ENCODE assay signal across 24 cellular contexts in the genomic region with DNA sequence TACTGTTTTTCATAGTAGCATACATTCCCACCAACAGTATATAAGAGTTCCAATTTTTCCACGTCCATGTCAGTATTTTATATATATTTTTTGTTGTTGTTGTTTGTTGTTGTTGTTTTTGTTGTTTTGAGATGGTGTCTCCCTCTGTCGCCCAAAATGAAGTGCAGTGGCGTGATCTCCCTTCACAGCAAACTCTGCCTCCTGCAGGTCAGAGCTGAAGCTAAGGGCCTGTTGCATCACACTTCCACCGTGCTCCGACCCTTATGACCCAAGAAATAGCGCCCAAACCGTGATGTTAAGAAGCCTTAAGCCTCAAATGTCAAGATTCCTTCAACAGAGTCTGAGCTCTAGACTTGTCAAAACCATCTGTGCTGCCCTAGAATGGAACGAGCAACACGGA.
"Had no signal": no experiment of that assay in that cellular context is flagged by ENCODE, and none has a peak within 500 bp of the region (broad histone marks: within the 10 kb centered on the region; RNA-seq: fewer than 3 reads in every experiment).

No MANE protein-coding gene starts in this region.

- DNase-seq: activated CD4-positive, alpha-beta memory T cell treated with anti-CD3 and anti-CD28 coated beads for 36 hours; activated CD4-positive, alpha-beta T cell treated with anti-CD3 and anti-CD28 coated beads for 48 hours; activated naive CD4-positive, alpha-beta T cell treated with Interleukin-2 at 50 U/mL for 16 hours; activated naive CD8-positive, alpha-beta T cell treated with anti-CD3 and anti-CD28 coated beads, Interleukin-2, amount 10 ng/mL, durations not matched to agents 7 days and 5 days; activated T-cell treated with anti-CD3 and anti-CD28 coated beads, Interleukin-2, amount 50 U/mL, for 48 hours; amniotic stem cell; dorsolateral prefrontal cortex; effector memory CD8-positive, alpha-beta T cell; glutamatergic neuron; immature natural killer cell; left lung; naive thymus-derived CD8-positive, alpha-beta T cell; stimulated activated CD4-positive, alpha-beta T cell treated with anti-CD3 and anti-CD28 coated beads, Interleukin-2, amount 100 ng/mL, for 48 hours; stimulated activated CD8-positive, alpha-beta memory T cell treated with anti-CD3 and anti-CD28 coated beads, Interleukin-4, amount 100 ng/mL, for 48 hours; stimulated activated naive CD4-positive, alpha-beta T cell; testis had no signal

- H3K4me1 Mint-ChIP-seq: activated naive CD8-positive, alpha-beta T cell treated with anti-CD3 and anti-CD28 coated beads, Interleukin-2, amount 10 ng/mL, durations not matched to agents 7 days and 5 days; central memory CD8-positive, alpha-beta T cell; immature natural killer cell; naive thymus-derived CD8-positive, alpha-beta T cell had no signal

- H3K36me3 ChIP-seq: esophagus muscularis mucosa, left lung, vagina had no signal

- H3K4me3 ChIP-seq: breast epithelium, dorsolateral prefrontal cortex, esophagus muscularis mucosa, hepatocyte, left lung, lung, testis, vagina had no signal

- H3K4me2 ChIP-seq: hepatocyte had no signal

- ATAC-seq: effector memory CD8-positive, alpha-beta T cell; left lung; naive thymus-derived CD8-positive, alpha-beta T cell had no signal

- H3K79me2 ChIP-seq: hepatocyte had no signal

- H3K4me3 Mint-ChIP-seq: activated CD4-positive, alpha-beta memory T cell treated with anti-CD3 and anti-CD28 coated beads for 36 hours; activated naive CD8-positive, alpha-beta T cell treated with anti-CD3 and anti-CD28 coated beads, Interleukin-2, amount 10 ng/mL, durations not matched to agents 7 days and 5 days; central memory CD8-positive, alpha-beta T cell; effector memory CD8-positive, alpha-beta T cell; immature natural killer cell; naive thymus-derived CD8-positive, alpha-beta T cell; type B pancreatic cell had no signal

- H3K27ac Mint-ChIP-seq: activated CD4-positive, alpha-beta memory T cell treated with anti-CD3 and anti-CD28 coated beads for 36 hours; activated naive CD8-positive, alpha-beta T cell treated with anti-CD3 and anti-CD28 coated beads, Interleukin-2, amount 10 ng/mL, durations not matched to agents 7 days and 5 days; effector memory CD8-positive, alpha-beta T cell; immature natural killer cell; naive thymus-derived CD8-positive, alpha-beta T cell; progenitor cell of endocrine pancreas; type B pancreatic cell had no signal

- H3K4me1 ChIP-seq: breast epithelium, esophagus muscularis mucosa, left lung, testis, vagina had no signal

- H2AFZ ChIP-seq: hepatocyte had no signal

- H3K27me3 ChIP-seq: breast epithelium, esophagus muscularis mucosa, hepatocyte, left lung, testis, vagina had no signal

- H3K27ac ChIP-seq: breast epithelium, dorsolateral prefrontal cortex, esophagus muscularis mucosa, hepatocyte, left lung, testis, vagina had no signal

- H3K9me3 Mint-ChIP-seq: activated CD4-positive, alpha-beta memory T cell treated with anti-CD3 and anti-CD28 coated beads for 36 hours; activated naive CD8-positive, alpha-beta T cell treated with anti-CD3 and anti-CD28 coated beads, Interleukin-2, amount 10 ng/mL, durations not matched to agents 7 days and 5 days; naive thymus-derived CD8-positive, alpha-beta T cell; type B pancreatic cell had no signal

- H3K9me3 ChIP-seq: breast epithelium, esophagus muscularis mucosa, left lung, testis, vagina had no signal

- H3K27me3 Mint-ChIP-seq: activated CD4-positive, alpha-beta memory T cell treated with anti-CD3 and anti-CD28 coated beads for 36 hours; central memory CD8-positive, alpha-beta T cell; effector memory CD8-positive, alpha-beta T cell; progenitor cell of endocrine pancreas; type B pancreatic cell had no signal

- H3K36me3 Mint-ChIP-seq: activated CD4-positive, alpha-beta memory T cell treated with anti-CD3 and anti-CD28 coated beads for 36 hours; activated naive CD8-positive, alpha-beta T cell treated with anti-CD3 and anti-CD28 coated beads, Interleukin-2, amount 10 ng/mL, durations not matched to agents 7 days and 5 days; immature natural killer cell; naive thymus-derived CD8-positive, alpha-beta T cell; type B pancreatic cell had no signal
